2 cellular contexts compared by ENCODE assay signal in the genomic region with DNA sequence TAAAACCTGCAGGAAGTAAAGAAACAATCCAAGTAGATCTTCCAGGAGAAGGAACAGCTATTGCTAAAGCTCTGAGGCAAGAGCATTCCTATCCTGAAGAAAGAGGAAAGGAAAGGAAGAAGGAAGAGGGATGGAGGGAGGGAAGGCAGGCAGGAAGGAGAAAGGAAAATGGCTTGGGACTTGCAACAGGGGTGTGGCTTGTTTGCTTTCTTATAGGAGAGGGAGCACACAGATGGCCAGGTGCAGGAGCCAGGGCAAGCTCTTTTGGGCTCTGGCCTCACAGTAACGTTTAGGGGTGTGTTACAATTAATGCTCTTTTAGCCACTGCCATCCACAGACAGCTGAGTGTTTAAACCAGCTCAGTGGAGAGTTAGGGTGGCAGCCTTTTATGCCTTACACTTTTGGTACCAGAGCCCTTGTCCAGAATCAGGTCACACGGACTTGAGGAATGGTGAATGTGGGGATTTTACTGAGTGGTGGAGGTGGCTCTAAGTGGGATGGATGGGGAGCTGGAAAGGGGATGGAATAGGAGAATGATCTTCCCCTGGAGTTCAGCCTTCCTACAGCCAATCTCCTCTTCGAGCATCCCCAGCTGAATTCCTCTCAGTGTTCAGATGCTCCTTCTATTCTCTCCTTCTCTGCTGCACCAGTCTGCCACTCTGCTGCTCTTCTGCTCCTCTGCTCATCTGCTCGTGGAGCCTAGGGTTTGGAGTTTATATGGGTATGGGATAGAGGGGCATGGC.
TF ChIP-seq lines count a peak whose summit lies in the region.

No MANE protein-coding gene starts in this region.

TF ChIP-seq in A549, 52 proteins besides CTCF, POLR2A, EP300 and RAD21 (continued from another document):
- TF ChIP-seq NPAS2 (CRISPR knock-in tag; IDR thresholded peaks at IDR 0.05; ENCODE audit: borderline replicate concordance) = no peak
- TF ChIP-seq ZFP36 (IDR thresholded peaks at IDR 0.05; ENCODE audit: borderline replicate concordance, partially characterized antibody) = no peak
- no peak for TF ChIP-seq MYC (IDR thresholded peaks at IDR 0.05; ENCODE audit: borderline replicate concordance, low read length)
- no peak for TF ChIP-seq RNF2 (IDR thresholded peaks at IDR 0.05; ENCODE audit: borderline replicate concordance, low read depth)
- TF ChIP-seq HOXB13 (CRISPR knock-in tag; IDR thresholded peaks at IDR 0.05; ENCODE audit: low read depth) = no peak
- TF ChIP-seq EHMT2 (IDR thresholded peaks at IDR 0.05; ENCODE audit: low read depth) = no peak
- TF ChIP-seq SREBF2 (IDR thresholded peaks at IDR 0.05) = no peak
- no peak for TF ChIP-seq MAFK (IDR thresholded peaks at IDR 0.05; ENCODE audit: partially characterized antibody)
- TF ChIP-seq CHD2 (IDR thresholded peaks at IDR 0.05; ENCODE audit: low read length, partially characterized antibody) = no peak
- TF ChIP-seq MAZ (IDR thresholded peaks at IDR 0.05; ENCODE audit: borderline replicate concordance, low read depth, low read length) = no peak
- TF ChIP-seq RARB (CRISPR knock-in tag; IDR thresholded peaks at IDR 0.05) = no peak
- TF ChIP-seq HDAC2 (IDR thresholded peaks at IDR 0.05) = no peak
- no peak for TF ChIP-seq POLR2AphosphoS2 (conservative IDR thresholded peaks at IDR 0.05; ENCODE audit: low read length)
- TF ChIP-seq, protein P1, sequence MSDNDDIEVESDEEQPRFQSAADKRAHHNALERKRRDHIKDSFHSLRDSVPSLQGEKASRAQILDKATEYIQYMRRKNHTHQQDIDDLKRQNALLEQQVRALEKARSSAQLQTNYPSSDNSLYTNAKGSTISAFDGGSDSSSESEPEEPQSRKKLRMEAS (IDR thresholded peaks at IDR 0.05) = no peak
- no peak for TF ChIP-seq HOXA7 (CRISPR knock-in tag; IDR thresholded peaks at IDR 0.05)
- TF ChIP-seq SMC3 (IDR thresholded peaks at IDR 0.05) = no peak
- TF ChIP-seq ZSCAN20 (CRISPR knock-in tag; IDR thresholded peaks at IDR 0.05) = no peak

TF ChIP-seq in IMR-90, 13 proteins besides CTCF, POLR2A, EP300 and RAD21 (continued from another document):
- TF ChIP-seq CHD1 (IDR thresholded peaks at IDR 0.05; ENCODE audit: low read depth, low read length) = no peak
- no peak for TF ChIP-seq CEBPB (IDR thresholded peaks at IDR 0.05; ENCODE audit: low read depth, low read length)
- TF ChIP-seq RFX5 (IDR thresholded peaks at IDR 0.05; ENCODE audit: low read depth, low read length) = no peak
- no peak for TF ChIP-seq NFE2L2 (IDR thresholded peaks at IDR 0.05; ENCODE audit: low read depth, low read length)
- no peak for TF ChIP-seq RCOR1 (IDR thresholded peaks at IDR 0.05; ENCODE audit: insufficient replicate concordance, low read length)
- no peak for TF ChIP-seq FOS (IDR thresholded peaks at IDR 0.05; ENCODE audit: low read depth, low read length)
- TF ChIP-seq, protein P2, sequence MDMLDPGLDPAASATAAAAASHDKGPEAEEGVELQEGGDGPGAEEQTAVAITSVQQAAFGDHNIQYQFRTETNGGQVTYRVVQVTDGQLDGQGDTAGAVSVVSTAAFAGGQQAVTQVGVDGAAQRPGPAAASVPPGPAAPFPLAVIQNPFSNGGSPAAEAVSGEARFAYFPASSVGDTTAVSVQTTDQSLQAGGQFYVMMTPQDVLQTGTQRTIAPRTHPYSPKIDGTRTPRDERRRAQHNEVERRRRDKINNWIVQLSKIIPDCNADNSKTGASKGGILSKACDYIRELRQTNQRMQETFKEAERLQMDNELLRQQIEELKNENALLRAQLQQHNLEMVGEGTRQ (IDR thresholded peaks at IDR 0.05; ENCODE audit: low read depth, low read length) = no peak
- TF ChIP-seq MXI1 (IDR thresholded peaks at IDR 0.05; ENCODE audit: borderline replicate concordance, low read depth, low read length) = no peak
- no peak for TF ChIP-seq MAFK (IDR thresholded peaks at IDR 0.05; ENCODE audit: low read depth, low read length)
- TF ChIP-seq, protein P3, sequence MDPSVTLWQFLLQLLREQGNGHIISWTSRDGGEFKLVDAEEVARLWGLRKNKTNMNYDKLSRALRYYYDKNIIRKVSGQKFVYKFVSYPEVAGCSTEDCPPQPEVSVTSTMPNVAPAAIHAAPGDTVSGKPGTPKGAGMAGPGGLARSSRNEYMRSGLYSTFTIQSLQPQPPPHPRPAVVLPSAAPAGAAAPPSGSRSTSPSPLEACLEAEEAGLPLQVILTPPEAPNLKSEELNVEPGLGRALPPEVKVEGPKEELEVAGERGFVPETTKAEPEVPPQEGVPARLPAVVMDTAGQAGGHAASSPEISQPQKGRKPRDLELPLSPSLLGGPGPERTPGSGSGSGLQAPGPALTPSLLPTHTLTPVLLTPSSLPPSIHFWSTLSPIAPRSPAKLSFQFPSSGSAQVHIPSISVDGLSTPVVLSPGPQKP (IDR thresholded peaks at IDR 0.05; ENCODE audit: borderline replicate concordance, low read depth, low read length) = no peak
- no peak for TF ChIP-seq BHLHE40 (IDR thresholded peaks at IDR 0.05; ENCODE audit: low read depth, low read length)
- no peak for TF ChIP-seq SMC3 (IDR thresholded peaks at IDR 0.05; ENCODE audit: low read depth, low read length)
